ENCODE assay signal across 25 cellular contexts in the genomic region with DNA sequence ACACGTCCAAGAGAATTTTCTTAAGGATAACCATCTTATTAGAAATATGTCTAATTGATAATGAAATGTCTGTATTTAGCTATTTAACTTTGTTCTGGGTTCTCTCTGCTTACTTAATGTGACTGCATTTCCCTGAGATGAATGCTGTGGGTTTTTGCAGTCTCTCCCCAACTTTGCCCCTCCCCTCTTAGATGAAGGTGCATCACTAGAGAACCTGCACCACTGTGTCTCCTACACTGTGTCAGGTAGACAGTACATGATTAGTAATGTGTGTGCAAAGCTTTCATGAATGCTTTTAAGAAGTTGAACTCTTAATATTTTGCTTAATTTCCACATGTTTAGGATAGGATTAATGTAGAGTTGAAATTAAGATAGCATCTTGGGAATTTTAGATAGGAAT. TPM values are rescaled to one million over a fixed set of nuclear protein-coding genes. Genes with fewer than 3 reads are reported as not detected.
DNase-seq lines count a peak whose midpoint lies in the region; ATAC-seq and TF ChIP-seq lines count a peak whose summit lies in the region.
"Had no signal": no experiment of that assay in that cellular context is flagged by ENCODE, and none has a peak within 500 bp of the region (broad histone marks: within the 10 kb centered on the region; RNA-seq: fewer than 3 reads in every experiment).

No MANE protein-coding gene starts in this region.

- H4K91ac ChIP-seq in mesenchymal stem cell (ENCODE audit: low read length) = no peak overlapping the region

- 34% methylated on average over 1 of the region's 1 CpG for WGBS in right cardiac atrium
- no CpG with 5 or more reads among the region's 1 CpG for WGBS in mesenchymal stem cell

- no peak overlapping the region for H2AK5ac ChIP-seq in mesenchymal stem cell (ENCODE audit: low read length, severe bottlenecking)

- intact Hi-C loops in left ventricle myocardium inferior (cut with micrococcal nuclease) (no loop called here), right cardiac atrium (cut with DNase I) (no loop called here)

- H4K20me1 ChIP-seq in MM.1S (ENCODE audit: insufficient read depth, low read length) = no peaks in the 10 kb centered on the region

- H3K9me3 ChIP-seq in left ventricle myocardium inferior (replicated peaks) (no peaks in the 10 kb centered on the region), right cardiac atrium (ENCODE audit: control insufficient read depth, low read length) (no peaks in the 10 kb centered on the region), mesenchymal stem cell (ENCODE audit: control insufficient read depth, low read length) (no peaks in the 10 kb centered on the region), MM.1S (replicated peaks; ENCODE audit: insufficient read depth, low read length) (no peaks in the 10 kb centered on the region)
- H3K9me3 ChIP-seq: BE2C, SK-N-SH had no signal

- H3K27ac ChIP-seq in left ventricle myocardium inferior (replicated peaks) = peak overlapping the region; percentile 68
- no peak overlapping the region for H3K27ac ChIP-seq in right cardiac atrium (ENCODE audit: low read length)
- H3K27ac ChIP-seq in angular gyrus (ENCODE audit: low read depth, low read length) = peak overlapping the region; percentile 59
- no peak overlapping the region for H3K27ac ChIP-seq in mesenchymal stem cell (ENCODE audit: low read length, poor library complexity, severe bottlenecking)
- H3K27ac ChIP-seq in substantia nigra (ENCODE audit: low read depth, low read length, poor library complexity, severe bottlenecking) = peak overlapping the region; percentile 29
- no peak overlapping the region for H3K27ac ChIP-seq in MM.1S (ENCODE audit: low read length)
- H3K27ac ChIP-seq: 22Rv1, HL-60 had no signal

- H4K8ac ChIP-seq in mesenchymal stem cell (ENCODE audit: low read length) = peak overlapping the region; percentile 69

- H3K4me3 ChIP-seq in left ventricle myocardium inferior = no peak overlapping the region
- no peak overlapping the region for H3K4me3 ChIP-seq in right cardiac atrium (ENCODE audit: low read length)
- no peak overlapping the region for H3K4me3 ChIP-seq in mesenchymal stem cell (ENCODE audit: insufficient read depth in 1 of 2, low read depth in 1 of 2, low read length in 2 of 2)
- H3K4me3 ChIP-seq in MM.1S (ENCODE audit: low read length) = no peak overlapping the region
- H3K4me3 ChIP-seq: GM23338 had no signal

- H3K23ac ChIP-seq in mesenchymal stem cell (ENCODE audit: low read length in 2 of 2) = no peak overlapping the region

- H2BK12ac ChIP-seq in mesenchymal stem cell (ENCODE audit: low read length in 2 of 2) = no peak overlapping the region

- H3K79me2 ChIP-seq in MM.1S (ENCODE audit: low read length) = no peaks in the 10 kb centered on the region

- DNase-seq in left ventricle myocardium inferior (no peak), right cardiac atrium (no peak), mesenchymal stem cell (no peak), substantia nigra (lab: John Stamatoyannopoulos, UW) (no peak), NCI-H446 (lab: John Stamatoyannopoulos, UW) (no peak), NCI-H1930 (lab: John Stamatoyannopoulos, UW) (no peak), MM.1S (no peak)
- DNase-seq: ACHN; BE2C; COR-L47; H9; NCI-H1092; NCI-H1436; NCI-H187; NCI-H2171 treated with DMSO at 0.1 percent for 48 hours; NCI-H345; NCI-H524 treated with DMSO at 0.1 percent for 48 hours; NCI-H774; NK-92 treated with Interleukin-12 subunit alpha and Interleukin-12 subunit beta, amount 100 ng/mL, for 24 hours; PC-3; SK-N-SH had no signal

- H3K9ac ChIP-seq in mesenchymal stem cell (ENCODE audit: low read length) (no peak overlapping the region), MM.1S (ENCODE audit: low read length) (no peak overlapping the region)
- H3K9ac ChIP-seq: SK-N-SH had no signal

- no peaks in the 10 kb centered on the region for H3K27me3 ChIP-seq in left ventricle myocardium inferior (ENCODE audit: low read depth)
- H3K27me3 ChIP-seq in right cardiac atrium (ENCODE audit: control insufficient read depth, insufficient read depth) = no peaks in the 10 kb centered on the region
- no peaks in the 10 kb centered on the region for H3K27me3 ChIP-seq in mesenchymal stem cell (ENCODE audit: control insufficient read depth in 1 of 2, insufficient read depth in 1 of 2, low read length in 2 of 2)
- no peaks in the 10 kb centered on the region for H3K27me3 ChIP-seq in MM.1S (replicated peaks; ENCODE audit: insufficient read depth, low read length)
- H3K27me3 ChIP-seq: BE2C had no signal

- H3K79me1 ChIP-seq in mesenchymal stem cell (replicated peaks; ENCODE audit: low read length, poor library complexity, severe bottlenecking) = peaks cover 23% of the 10 kb centered on the region

- H2BK15ac ChIP-seq in mesenchymal stem cell (ENCODE audit: low read depth, poor library complexity, severe bottlenecking) = no peak overlapping the region

- H2AFZ ChIP-seq in mesenchymal stem cell (ENCODE audit: low read depth, low read length) (no peak overlapping the region), MM.1S (ENCODE audit: low read length) (no peak overlapping the region)
- H2AFZ ChIP-seq: GM23338 had no signal

- no peaks in the 10 kb centered on the region for H3K9me2 ChIP-seq in MM.1S (replicated peaks; ENCODE audit: insufficient read depth, low read length)
- H3K9me2 ChIP-seq: SK-N-SH had no signal

- no peak overlapping the region for H3K4me2 ChIP-seq in mesenchymal stem cell (ENCODE audit: low read length, poor library complexity, severe bottlenecking)
- no peak overlapping the region for H3K4me2 ChIP-seq in MM.1S (ENCODE audit: low read depth, low read length)
- H3K4me2 ChIP-seq: GM23338, SK-N-SH had no signal

- no peak overlapping the region for H3K4ac ChIP-seq in mesenchymal stem cell (ENCODE audit: low read depth in 1 of 2, low read length in 2 of 2)

- H3F3A ChIP-seq in MM.1S (ENCODE audit: insufficient read depth, low read length) = no peaks in the 10 kb centered on the region

- ATAC-seq in right cardiac atrium = no peak
- ATAC-seq: GM23338, PC-3 had no signal

- H3K18ac ChIP-seq in mesenchymal stem cell (ENCODE audit: low read depth in 1 of 2, low read length in 2 of 2) = peak overlapping the region in 1 of 2 experiments; percentile 43

- H3K4me1 ChIP-seq in left ventricle myocardium inferior (peaks cover 56% of the 10 kb centered on the region), right cardiac atrium (ENCODE audit: control insufficient read depth, insufficient read depth, low read length) (peaks cover 1% of the 10 kb centered on the region), mesenchymal stem cell (ENCODE audit: control insufficient read depth, insufficient read depth, low read depth, low read length) (peaks cover 1% of the 10 kb centered on the region), MM.1S (ENCODE audit: low read length) (no peaks in the 10 kb centered on the region)

- TF ChIP-seq CTCF in left ventricle myocardium inferior (IDR thresholded peaks at IDR 0.05; ENCODE audit: borderline replicate concordance) = no peak
- TF ChIP-seq CTCF in MM.1S (IDR thresholded peaks at IDR 0.05; ENCODE audit: low read length) = no peak

- H3K36me3 ChIP-seq in left ventricle myocardium inferior (peaks cover 14% of the 10 kb centered on the region), mesenchymal stem cell (ENCODE audit: control insufficient read depth in 1 of 2, insufficient read depth in 2 of 2, low read depth in 1 of 2, low read length in 2 of 2) (peaks cover 0 to 11% of the 10 kb centered on the region in 2 experiments), MM.1S (replicated peaks; ENCODE audit: insufficient read depth, low read length) (no peaks in the 10 kb centered on the region)
- H3K36me3 ChIP-seq: BE2C had no signal

- H2BK5ac ChIP-seq in mesenchymal stem cell (ENCODE audit: low read depth, low read length, poor library complexity, severe bottlenecking) = no peak overlapping the region

- no peak overlapping the region for H2BK120ac ChIP-seq in mesenchymal stem cell (ENCODE audit: low read depth, low read length)

- no peak overlapping the region for H3K14ac ChIP-seq in mesenchymal stem cell (ENCODE audit: low read length in 2 of 2)

RNA-seq across cellular contexts. Expression of gene LRRC8D, which starts 51.7 kb away (rescaled TPM):
- total RNA-seq in left ventricle myocardium inferior (6.4 TPM), right cardiac atrium (1 to 10 TPM; 5.0 to 8.2 (median 7.2) TPM)
- 3.6 TPM for polyA plus RNA-seq in right cardiac atrium
- 28.0 TPM for polyA plus RNA-seq in mesenchymal stem cell (2013, experiment 1 of 2)
- 28.7 TPM for polyA plus RNA-seq in mesenchymal stem cell (2013, experiment 2 of 2)

Comparison
In these comparisons a context has a peak if more than half of its experiments do, and no peak if none do; other contexts are left out.
1. H3K27ac ChIP-seq: peak in left ventricle myocardium inferior (single experiment), angular gyrus (single experiment) and substantia nigra (single experiment); none in right cardiac atrium (single experiment), mesenchymal stem cell (single experiment) and MM.1S (single experiment).